Comparison of ENCODE assay signal across 18 cellular contexts in the genomic region with DNA sequence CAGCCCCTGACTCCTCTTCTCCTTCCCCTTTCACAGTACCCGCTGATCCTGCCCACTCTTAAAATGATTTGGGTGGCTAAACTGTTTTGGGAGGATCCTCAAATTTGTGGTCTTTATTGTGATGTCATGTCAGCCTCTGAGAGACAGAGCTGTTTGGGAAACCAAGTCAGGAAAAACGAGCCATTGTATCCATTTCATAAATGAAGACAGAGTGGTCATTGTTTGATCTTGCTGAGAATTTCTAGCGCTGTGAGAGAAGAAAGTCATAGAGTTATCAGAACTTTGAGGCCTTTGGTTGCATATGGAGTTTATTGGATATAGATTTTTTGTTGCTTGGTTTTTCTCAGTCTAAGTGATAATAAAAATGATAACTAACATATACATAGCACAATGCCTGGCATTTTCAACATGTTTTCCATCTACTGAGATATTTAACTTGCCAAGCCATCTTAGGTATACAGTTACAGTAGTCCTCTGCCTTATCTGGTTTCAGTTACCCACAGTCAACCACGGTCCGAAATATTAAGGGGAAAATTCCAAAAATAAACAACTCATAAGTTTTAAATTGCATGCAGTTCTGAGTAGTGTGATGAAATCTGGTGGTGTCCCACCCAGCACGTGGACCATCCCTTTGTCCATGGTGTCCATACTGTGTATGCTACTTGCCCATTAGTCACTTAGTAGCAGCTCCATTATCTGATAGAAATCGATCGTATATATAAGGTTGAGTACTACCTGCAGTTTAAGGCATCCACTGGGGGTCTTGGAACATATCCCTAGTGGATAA.
DNase-seq lines count a peak whose midpoint lies in the region; ATAC-seq and TF ChIP-seq lines count a peak whose summit lies in the region.
"Had no signal": no experiment of that assay in that cellular context is flagged by ENCODE, and none has a peak within 500 bp of the region (broad histone marks: within the 10 kb centered on the region; RNA-seq: fewer than 3 reads in every experiment).

No MANE protein-coding gene starts in this region.

- TF ChIP-seq CTCF in IMR-90 (conservative IDR thresholded peaks at IDR 0.05; ENCODE audit: low read depth, low read length): no peak

- H4K5ac ChIP-seq in IMR-90 (ENCODE audit: low read depth, low read length): no peak overlapping the region

- H3K27me3 ChIP-seq in IMR-90 (ENCODE audit: control insufficient read depth, insufficient read depth, low read length): no peaks in the 10 kb centered on the region

- H3K56ac ChIP-seq in IMR-90 (ENCODE audit: extremely low read depth, insufficient read depth, low read length): no peak overlapping the region

- no peak for TF ChIP-seq RAD21 in IMR-90 (IDR thresholded peaks at IDR 0.05; ENCODE audit: low read length)

- no peak overlapping the region for H2AK9ac ChIP-seq in IMR-90 (replicated peaks; ENCODE audit: low read depth, low read length, poor library complexity)

- no peaks in the 10 kb centered on the region for H3K4me1 Mint-ChIP-seq in stimulated activated memory B cell treated with anti-CD40 and anti-IgM and Interleukin-4, amounts not matched to agents 10 μg/mL and 1 μg/mL and 100 μg/mL, for 72 hours
- no peaks in the 10 kb centered on the region for H3K4me1 Mint-ChIP-seq in activated CD4-positive, alpha-beta memory T cell treated with anti-CD3 and anti-CD28 coated beads for 36 hours (ENCODE audit: low read depth)
- no peaks in the 10 kb centered on the region for H3K4me1 Mint-ChIP-seq in activated CD4-positive, alpha-beta T cell treated with anti-CD3 and anti-CD28 coated beads for 36 hours

- intact Hi-C loops in IMR-90 (cut with micrococcal nuclease): no loop called here
- intact Hi-C loops in activated CD4-positive, alpha-beta memory T cell treated with anti-CD3 and anti-CD28 coated beads for 36 hours (cut with micrococcal nuclease): loop anchor here (2.0 to 10.0 kb wide), 3 partner anchors 337 to 599 kb away; partner anchors contain the start of gene LTBP1
- intact Hi-C loops in activated CD4-positive, alpha-beta T cell treated with anti-CD3 and anti-CD28 coated beads for 36 hours (cut with DNase I, micrococcal nuclease): loop anchor here (2.0 to 10.0 kb wide), 7 partner anchors 163 to 819 kb away; partner anchors contain the start of gene LTBP1 (in 1 of the 2)

- H3K4ac ChIP-seq in IMR-90 (ENCODE audit: low read depth, low read length): no peak overlapping the region

- no peak overlapping the region for H3K9ac ChIP-seq in IMR-90 (ENCODE audit: low read depth, low read length)
- H3K9ac ChIP-seq: KMS-11 had no signal

- no peak overlapping the region for H2BK15ac ChIP-seq in IMR-90 (ENCODE audit: low read depth, low read length)

- peaks cover 14 to 16% of the 10 kb centered on the region in 2 experiments; a peak in 3 of 4 replicates for H3K79me1 ChIP-seq in IMR-90 (ENCODE audit: low read depth in 1 of 2, low read length in 2 of 2)

- in situ Hi-C loops in IMR-90 (cut with MboI; ENCODE audit: low sequenced_read_pairs): no loop called here

- no peaks in the 10 kb centered on the region for H3K9me3 Mint-ChIP-seq in stimulated activated memory B cell treated with anti-CD40 and anti-IgM and Interleukin-4, amounts not matched to agents 10 μg/mL and 1 μg/mL and 100 μg/mL, for 72 hours
- H3K9me3 Mint-ChIP-seq in activated CD4-positive, alpha-beta memory T cell treated with anti-CD3 and anti-CD28 coated beads for 36 hours: no peaks in the 10 kb centered on the region
- no peaks in the 10 kb centered on the region for H3K9me3 Mint-ChIP-seq in activated CD4-positive, alpha-beta T cell treated with anti-CD3 and anti-CD28 coated beads for 36 hours (ENCODE audit: low read depth)
- H3K9me3 Mint-ChIP-seq: CD14-positive monocyte had no signal

- no peak overlapping the region for H2BK20ac ChIP-seq in IMR-90 (ENCODE audit: low read depth, low read length)

- H3K4me3 Mint-ChIP-seq in stimulated activated memory B cell treated with anti-CD40 and anti-IgM and Interleukin-4, amounts not matched to agents 10 μg/mL and 1 μg/mL and 100 μg/mL, for 72 hours: no peak overlapping the region
- no peak overlapping the region for H3K4me3 Mint-ChIP-seq in activated CD4-positive, alpha-beta memory T cell treated with anti-CD3 and anti-CD28 coated beads for 36 hours
- H3K4me3 Mint-ChIP-seq in activated CD4-positive, alpha-beta T cell treated with anti-CD3 and anti-CD28 coated beads for 36 hours: no peak overlapping the region

- no peak overlapping the region for H3K23ac ChIP-seq in IMR-90 (ENCODE audit: low read depth, low read length)

- H2AFZ ChIP-seq in IMR-90 (replicated peaks; ENCODE audit: low read length, poor library complexity): no peak overlapping the region

- dilution Hi-C loops in IMR-90 (cut with HindIII; ENCODE audit: low sequenced_read_pairs, unreplicated experiment): no loop called here

- no peak overlapping the region for H4K91ac ChIP-seq in IMR-90 (ENCODE audit: insufficient read depth, low read depth, low read length)

- 0 out of 2 replicates have a peak, but pooled peaks have one; percentile 25 for ATAC-seq in IMR-90 (ENCODE audit: low read depth)
- ATAC-seq in stimulated activated memory B cell treated with anti-CD40 and anti-IgM and Interleukin-4, amounts not matched to agents 10 μg/mL and 1 μg/mL and 100 μg/mL, for 72 hours: peak; percentile 16
- no peak for ATAC-seq in activated CD4-positive, alpha-beta T cell treated with anti-CD3 and anti-CD28 coated beads for 36 hours
- ATAC-seq: HepG2 had no signal

- CTCF ChIA-PET in IMR-90 (lab: Yijun Ruan, JAX): interaction anchor here (0.8 to 1.8 kb wide), 3 partner anchors 8 to 63 kb away, joined by 3 to 5 read pairs (median 4); no protein-coding TSS in a partner anchor
- CTCF ChIA-PET in activated CD4-positive, alpha-beta memory T cell treated with anti-CD3 and anti-CD28 coated beads for 36 hours (lab: Charles Lee): interaction anchor here (0.9 to 2.1 kb wide), 12 partner anchors 8 to 598 kb away, joined by 3 to 19 read pairs (median 6); no protein-coding TSS in a partner anchor
- CTCF ChIA-PET in activated CD4-positive, alpha-beta T cell treated with anti-CD3 and anti-CD28 coated beads for 36 hours (lab: Charles Lee): interaction anchor here (0.5 to 2.5 kb wide), 21 partner anchors 9 to 1818 kb away, joined by 3 to 15 read pairs (median 4); no protein-coding TSS in a partner anchor

- WGBS in IMR-90 (ENCODE audit: extremely low coverage in 2 of 2, insufficient read length in 1 of 2), 2 experiments: no CpG with 5 or more reads among the region's 8 CpGs

- peaks cover 5% of the 10 kb centered on the region for H3K4me1 ChIP-seq in IMR-90 (ENCODE audit: control insufficient read depth, insufficient read depth, low read length)

- TF ChIP-seq POLR2A in IMR-90 (IDR thresholded peaks at IDR 0.05; ENCODE audit: low read depth, low read length): no peak

- no peak overlapping the region for H3K27ac Mint-ChIP-seq in stimulated activated memory B cell treated with anti-CD40 and anti-IgM and Interleukin-4, amounts not matched to agents 10 μg/mL and 1 μg/mL and 100 μg/mL, for 72 hours
- H3K27ac Mint-ChIP-seq in activated CD4-positive, alpha-beta memory T cell treated with anti-CD3 and anti-CD28 coated beads for 36 hours: no peak overlapping the region
- no peak overlapping the region for H3K27ac Mint-ChIP-seq in activated CD4-positive, alpha-beta T cell treated with anti-CD3 and anti-CD28 coated beads for 36 hours
- H3K27ac Mint-ChIP-seq: CD14-positive monocyte had no signal

- BruUV-seq in IMR-90 (replicated peaks; lab: Mats Ljungman, UMichigan): no TSS peak

- no peak overlapping the region for H2BK120ac ChIP-seq in IMR-90 (ENCODE audit: low read depth, low read length)

- DNase-seq in IMR-90 (no peak), caudate nucleus (lab: John Stamatoyannopoulos, UW) (peak in 2 of 61 donors; percentile 15 to 26), globus pallidus (ENCODE audit: low spot score) (peak; percentile 70), iPS-NIHi7 (ENCODE audit: extremely low spot score) (no peak), GDM1 (lab: John Stamatoyannopoulos, UW) (no peak)
- DNase-seq in activated CD4-positive, alpha-beta memory T cell treated with anti-CD3 and anti-CD28 coated beads for 36 hours: no peak
- DNase-seq in activated CD4-positive, alpha-beta T cell treated with anti-CD3 and anti-CD28 coated beads for 36 hours: no peak
- DNase-seq: DMS153, H7, NCI-H1048, NCI-H146, NCI-H2081, NCI-H510A treated with DMSO at 0.1 percent for 48 hours, NCI-H82 had no signal

- no peak overlapping the region for H2BK5ac ChIP-seq in IMR-90 (ENCODE audit: low read depth, low read length, poor library complexity, severe bottlenecking)

- no peaks in the 10 kb centered on the region for H3K27me3 Mint-ChIP-seq in stimulated activated memory B cell treated with anti-CD40 and anti-IgM and Interleukin-4, amounts not matched to agents 10 μg/mL and 1 μg/mL and 100 μg/mL, for 72 hours
- no peaks in the 10 kb centered on the region for H3K27me3 Mint-ChIP-seq in activated CD4-positive, alpha-beta memory T cell treated with anti-CD3 and anti-CD28 coated beads for 36 hours
- peaks cover 2% of the 10 kb centered on the region for H3K27me3 Mint-ChIP-seq in activated CD4-positive, alpha-beta T cell treated with anti-CD3 and anti-CD28 coated beads for 36 hours

- no peaks in the 10 kb centered on the region; the same call in 1 of the 2 replicates for H3K9me1 ChIP-seq in IMR-90 (ENCODE audit: insufficient read depth, low read length)

- no peaks in the 10 kb centered on the region for H3K36me3 Mint-ChIP-seq in stimulated activated memory B cell treated with anti-CD40 and anti-IgM and Interleukin-4, amounts not matched to agents 10 μg/mL and 1 μg/mL and 100 μg/mL, for 72 hours
- no peaks in the 10 kb centered on the region for H3K36me3 Mint-ChIP-seq in activated CD4-positive, alpha-beta memory T cell treated with anti-CD3 and anti-CD28 coated beads for 36 hours
- H3K36me3 Mint-ChIP-seq in activated CD4-positive, alpha-beta T cell treated with anti-CD3 and anti-CD28 coated beads for 36 hours (ENCODE audit: low read depth): no peaks in the 10 kb centered on the region
- H3K36me3 Mint-ChIP-seq: CD14-positive monocyte had no signal

- no peak overlapping the region for H3K4me2 ChIP-seq in IMR-90 (ENCODE audit: low read depth, low read length)
- H3K4me2 ChIP-seq: KMS-11 had no signal

- no peak overlapping the region for H3K27ac ChIP-seq in IMR-90 (ENCODE audit: insufficient read depth, low read length)
- peak overlapping the region; percentile 72 for H3K27ac ChIP-seq in caudate nucleus (ENCODE audit: low read depth, low read length)
- H3K27ac ChIP-seq: KMS-11 had no signal

- no peak overlapping the region for H4K8ac ChIP-seq in IMR-90 (ENCODE audit: low read depth in 2 of 2, low read length in 2 of 2)

- H3K18ac ChIP-seq in IMR-90 (ENCODE audit: low read depth, low read length): no peak overlapping the region

- H3K36me3 ChIP-seq in IMR-90 (ENCODE audit: control insufficient read depth, insufficient read depth, low read length): peaks cover 36% of the 10 kb centered on the region

- no peaks in the 10 kb centered on the region for H3K9me3 ChIP-seq in IMR-90 (ENCODE audit: control insufficient read depth, insufficient read depth, low read length)

- POLR2A ChIA-PET in IMR-90 (lab: Charles Lee; ENCODE audit: unreplicated experiment): no interaction called here
- POLR2A ChIA-PET in activated CD4-positive, alpha-beta memory T cell treated with anti-CD3 and anti-CD28 coated beads for 36 hours (lab: Charles Lee): no interaction called here
- POLR2A ChIA-PET in activated CD4-positive, alpha-beta T cell treated with anti-CD3 and anti-CD28 coated beads for 36 hours (lab: Charles Lee): no interaction called here

- no peak overlapping the region for H3K4me3 ChIP-seq in IMR-90 (ENCODE audit: insufficient read depth, low read depth, low read length)

- no peak overlapping the region for H3K14ac ChIP-seq in IMR-90 (replicated peaks; ENCODE audit: low read depth, low read length)

- no peaks in the 10 kb centered on the region for H4K20me1 ChIP-seq in IMR-90 (ENCODE audit: insufficient read depth, low read length)

- no peak overlapping the region for H2AK5ac ChIP-seq in IMR-90 (ENCODE audit: low read depth, low read length)
